21 cellular contexts compared by ENCODE assay signal in the genomic region with DNA sequence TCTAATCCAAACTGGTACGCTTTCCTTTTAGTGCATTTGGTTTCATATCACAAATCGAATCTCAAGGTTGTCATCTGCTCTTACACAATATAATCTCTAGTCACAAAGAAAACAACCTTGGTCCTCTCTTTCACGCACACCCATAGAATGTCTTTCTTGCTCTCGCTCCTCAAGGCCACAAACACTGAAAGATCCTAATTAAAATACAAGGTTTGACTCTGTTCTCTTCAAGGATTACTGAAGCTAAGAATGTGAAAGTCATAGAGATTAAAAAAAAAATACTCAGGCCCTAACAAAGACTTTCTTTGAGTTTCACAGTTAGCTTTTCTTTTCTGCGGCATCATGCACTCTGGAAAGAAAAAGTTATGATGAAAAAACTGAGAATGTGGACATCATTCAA.
DNase-seq lines count a peak whose midpoint lies in the region; FAIRE-seq and TF ChIP-seq lines count a peak whose summit lies in the region.
"Had no signal": no experiment of that assay in that cellular context is flagged by ENCODE, and none has a peak within 500 bp of the region (broad histone marks: within the 10 kb centered on the region; RNA-seq: fewer than 3 reads in every experiment).

No MANE protein-coding gene starts in this region.

- no peaks in the 10 kb centered on the region for H3F3A ChIP-seq in neural progenitor cell (ENCODE audit: low read depth)

- no peaks in the 10 kb centered on the region for H3K79me2 ChIP-seq in neural progenitor cell (ENCODE audit: low read depth)

- peaks cover 11% of the 10 kb centered on the region for H3K9me3 Mint-ChIP-seq in neural progenitor cell

- H3K36me3 ChIP-seq in neural progenitor cell, result no peaks in the 10 kb centered on the region
- H3K36me3 ChIP-seq: BLaER1 treated with 17β-estradiol and CSF1 and Interleukin-3, amounts not matched to agents 10 nM and 100 nM; HAP-1 had no signal

- H3K27ac ChIP-seq in neural progenitor cell, result no peak overlapping the region
- H3K27ac ChIP-seq: BLaER1 treated with 17β-estradiol and CSF1 and Interleukin-3, amounts not matched to agents 10 nM and 100 nM had no signal

- FAIRE-seq in H54 (lab: Jason Lieb, UNC), result peak; percentile 80
- FAIRE-seq: GM12878 had no signal

- H3K9ac ChIP-seq in neural progenitor cell, result no peak overlapping the region
- H3K9ac ChIP-seq: BLaER1 treated with 17β-estradiol and CSF1 and Interleukin-3, amounts not matched to agents 10 nM and 100 nM had no signal

- no peak overlapping the region for H2AFZ ChIP-seq in neural progenitor cell (replicated peaks)
- H2AFZ ChIP-seq: GM23338 had no signal

- TF ChIP-seq CTCF in neural progenitor cell (IDR thresholded peaks at IDR 0.05), result no peak

- TF ChIP-seq POLR2A in H54 (IDR thresholded peaks at IDR 0.05; ENCODE audit: low read depth, low read length) (no peak), erythroblast (IDR thresholded peaks at IDR 0.05; ENCODE audit: low read length) (no peak)

- H3K4me1 ChIP-seq in neural progenitor cell, result no peaks in the 10 kb centered on the region
- H3K4me1 ChIP-seq: BLaER1 treated with 17β-estradiol and CSF1 and Interleukin-3, amounts not matched to agents 10 nM and 100 nM; Caco-2; HAP-1 had no signal

- H3K27me3 Mint-ChIP-seq in neural progenitor cell (ENCODE audit: insufficient read depth, low read depth), result no peaks in the 10 kb centered on the region
- H3K27me3 Mint-ChIP-seq: B cell; CD4-positive, alpha-beta T cell; CD8-positive, alpha-beta memory T cell had no signal

- H3K4me3 ChIP-seq in neural progenitor cell, result no peak overlapping the region
- H3K4me3 ChIP-seq: BLaER1 treated with 17β-estradiol and CSF1 and Interleukin-3, amounts not matched to agents 10 nM and 100 nM; GM12878; GM23338; HAP-1 had no signal

- peak overlapping the region; percentile 12 for H3K27ac Mint-ChIP-seq in neural progenitor cell
- H3K27ac Mint-ChIP-seq: B cell; CD14-positive monocyte; CD4-positive, alpha-beta T cell; GM23338 had no signal

- H4K20me1 ChIP-seq in neural progenitor cell (ENCODE audit: low read depth), result no peaks in the 10 kb centered on the region
- H4K20me1 ChIP-seq: BLaER1 treated with 17β-estradiol and CSF1 and Interleukin-3, amounts not matched to agents 10 nM and 100 nM had no signal

- H3K4me3 Mint-ChIP-seq in neural progenitor cell, result no peak overlapping the region
- H3K4me3 Mint-ChIP-seq: B cell; CD14-positive monocyte; CD4-positive, alpha-beta T cell; CD8-positive, alpha-beta memory T cell; GM23338 had no signal

- no peak for DNase-seq in H54 (ENCODE audit: insufficient read length, low spot score)
- peak; percentile 18 for DNase-seq in RPMI7951 (ENCODE audit: low read depth)
- DNase-seq in epidermal melanocyte (ENCODE audit: insufficient read length, low spot score), result peak; percentile 33
- no peak for DNase-seq in neural progenitor cell (ENCODE audit: low spot score)
- no peak for DNase-seq in erythroblast (lab: John Stamatoyannopoulos, UW)
- DNase-seq in HuH-7 (ENCODE audit: low spot score), result no peak
- DNase-seq in NCI-H510A treated with DMSO at 0.1 percent for 48 hours (lab: John Stamatoyannopoulos, UW), result no peak
- DNase-seq in effector CD4-positive, alpha-beta T cell, result no peak
- DNase-seq: Caco-2; CD4-positive, alpha-beta T cell; CD8-positive, alpha-beta memory T cell; DMS 273 treated with DMSO at 0.1 percent for 48 hours; DMS79; EL; GDM1 had no signal

- H3K36me3 Mint-ChIP-seq in neural progenitor cell, result no peaks in the 10 kb centered on the region
- H3K36me3 Mint-ChIP-seq: CD14-positive monocyte; CD8-positive, alpha-beta memory T cell had no signal

- H3K9me3 ChIP-seq in neural progenitor cell (ENCODE audit: low read depth), result no peaks in the 10 kb centered on the region
- H3K9me3 ChIP-seq: Caco-2, HAP-1 had no signal

- H3K27me3 ChIP-seq in neural progenitor cell, result no peaks in the 10 kb centered on the region
- H3K27me3 ChIP-seq: BLaER1 treated with 17β-estradiol and CSF1 and Interleukin-3, amounts not matched to agents 10 nM and 100 nM had no signal

- peaks cover 5% of the 10 kb centered on the region for H3K4me1 Mint-ChIP-seq in neural progenitor cell
- H3K4me1 Mint-ChIP-seq: B cell; CD14-positive monocyte; CD8-positive, alpha-beta memory T cell; GM23338 had no signal

- no peak overlapping the region for H3K4me2 ChIP-seq in neural progenitor cell
- H3K4me2 ChIP-seq: BLaER1 treated with 17β-estradiol and CSF1 and Interleukin-3, amounts not matched to agents 10 nM and 100 nM; GM23338 had no signal

Comparison
In these comparisons a context has a peak if more than half of its experiments do, and no peak if none do; other contexts are left out.
1. DNase-seq: peak in RPMI7951 (single experiment) and epidermal melanocyte (single experiment); none in H54 (single experiment), neural progenitor cell (single experiment), erythroblast (0 of 2), HuH-7 (single experiment), NCI-H510A treated with DMSO at 0.1 percent for 48 hours (single experiment) and effector CD4-positive, alpha-beta T cell (single experiment).